Comparison of ENCODE assay signal across 1 cellular context in the genomic region with DNA sequence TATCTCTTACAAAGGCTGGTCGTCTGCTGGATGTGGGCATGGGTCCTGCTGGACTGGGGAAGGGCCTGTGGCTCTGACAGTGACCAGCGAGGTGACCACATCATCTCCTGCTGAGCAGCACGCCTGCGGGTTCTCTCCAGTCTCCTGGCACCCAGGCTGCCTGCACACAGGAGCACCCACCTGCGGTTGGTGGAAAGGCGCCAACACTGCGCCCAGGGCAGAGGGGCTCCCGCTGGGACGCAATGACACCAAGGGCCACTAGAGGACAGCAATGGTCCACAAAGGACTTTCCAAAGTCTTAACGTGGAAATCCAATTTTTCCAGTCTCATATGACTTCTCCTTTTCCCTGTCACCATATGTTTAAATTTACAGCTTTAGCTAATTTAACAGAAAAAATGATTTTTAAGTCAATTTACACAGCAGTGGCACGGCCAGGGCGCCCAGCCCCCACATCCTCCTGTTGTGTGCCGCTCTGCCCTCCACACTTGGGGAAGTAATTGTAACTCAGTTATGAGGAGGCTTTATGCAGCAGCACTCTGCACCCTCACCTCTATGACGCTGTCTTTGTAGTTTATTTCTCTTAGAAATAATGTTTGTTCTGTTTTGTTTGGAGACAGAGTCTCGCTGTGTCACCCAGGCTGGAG.
A peak's percentile ranks its signal among the peaks of the same experiment; 100 is the strongest.
TF ChIP-seq lines count a peak whose summit lies in the region.

No MANE protein-coding gene starts in this region.

TF ChIP-seq in HepG2, 621 proteins besides CTCF, POLR2A, EP300 and RAD21 (continued from another document):
- TF ChIP-seq, protein P1, sequence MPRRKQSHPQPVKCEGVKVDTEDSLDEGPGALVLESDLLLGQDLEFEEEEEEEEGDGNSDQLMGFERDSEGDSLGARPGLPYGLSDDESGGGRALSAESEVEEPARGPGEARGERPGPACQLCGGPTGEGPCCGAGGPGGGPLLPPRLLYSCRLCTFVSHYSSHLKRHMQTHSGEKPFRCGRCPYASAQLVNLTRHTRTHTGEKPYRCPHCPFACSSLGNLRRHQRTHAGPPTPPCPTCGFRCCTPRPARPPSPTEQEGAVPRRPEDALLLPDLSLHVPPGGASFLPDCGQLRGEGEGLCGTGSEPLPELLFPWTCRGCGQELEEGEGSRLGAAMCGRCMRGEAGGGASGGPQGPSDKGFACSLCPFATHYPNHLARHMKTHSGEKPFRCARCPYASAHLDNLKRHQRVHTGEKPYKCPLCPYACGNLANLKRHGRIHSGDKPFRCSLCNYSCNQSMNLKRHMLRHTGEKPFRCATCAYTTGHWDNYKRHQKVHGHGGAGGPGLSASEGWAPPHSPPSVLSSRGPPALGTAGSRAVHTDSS (CRISPR knock-in tag; conservative IDR thresholded peaks at IDR 0.05): no peak
- TF ChIP-seq ZNF3 (CRISPR knock-in tag; IDR thresholded peaks at IDR 0.05): no peak
- TF ChIP-seq MYPOP (CRISPR knock-in tag; IDR thresholded peaks at IDR 0.05): no peak
- no peak for TF ChIP-seq PHF5A (CRISPR knock-in tag; IDR thresholded peaks at IDR 0.05; ENCODE audit: low read depth, unreplicated experiment)
- TF ChIP-seq ZUFSP (CRISPR knock-in tag; IDR thresholded peaks at IDR 0.05; ENCODE audit: borderline replicate concordance): no peak
- TF ChIP-seq U2AF2 (IDR thresholded peaks at IDR 0.05; ENCODE audit: low read depth, low read length): no peak
- no peak for TF ChIP-seq TBX3 (IDR thresholded peaks at IDR 0.05; ENCODE audit: borderline replicate concordance)
- TF ChIP-seq, protein P2, sequence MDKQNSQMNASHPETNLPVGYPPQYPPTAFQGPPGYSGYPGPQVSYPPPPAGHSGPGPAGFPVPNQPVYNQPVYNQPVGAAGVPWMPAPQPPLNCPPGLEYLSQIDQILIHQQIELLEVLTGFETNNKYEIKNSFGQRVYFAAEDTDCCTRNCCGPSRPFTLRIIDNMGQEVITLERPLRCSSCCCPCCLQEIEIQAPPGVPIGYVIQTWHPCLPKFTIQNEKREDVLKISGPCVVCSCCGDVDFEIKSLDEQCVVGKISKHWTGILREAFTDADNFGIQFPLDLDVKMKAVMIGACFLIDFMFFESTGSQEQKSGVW (CRISPR knock-in tag; IDR thresholded peaks at IDR 0.05; ENCODE audit: borderline replicate concordance): no peak
- peak; percentile 56 for TF ChIP-seq SMC3 (IDR thresholded peaks at IDR 0.05; ENCODE audit: low read length)
- no peak for TF ChIP-seq TRIM24 (CRISPR knock-in tag; IDR thresholded peaks at IDR 0.05)
- TF ChIP-seq ZNF280D (CRISPR knock-in tag; IDR thresholded peaks at IDR 0.05): no peak
- no peak for TF ChIP-seq SIN3B (IDR thresholded peaks at IDR 0.05; ENCODE audit: low read length)
- peak; percentile 16 for TF ChIP-seq XRCC5 (optimal IDR thresholded peaks at IDR 0.05; ENCODE audit: low read length)
- TF ChIP-seq KDM2A (CRISPR knock-in tag; IDR thresholded peaks at IDR 0.05; ENCODE audit: borderline replicate concordance, low read depth): 0 out of 2 replicates have a peak, but pooled peaks have one; percentile 41
- TF ChIP-seq NCOA5 (CRISPR knock-in tag; IDR thresholded peaks at IDR 0.05): no peak
- no peak for TF ChIP-seq THAP9 (CRISPR knock-in tag; IDR thresholded peaks at IDR 0.05; ENCODE audit: borderline replicate concordance)
- no peak for TF ChIP-seq RAD51 (IDR thresholded peaks at IDR 0.05; ENCODE audit: borderline replicate concordance)
- TF ChIP-seq ZNF766 (CRISPR knock-in tag; IDR thresholded peaks at IDR 0.05; ENCODE audit: borderline replicate concordance): no peak
- no peak for TF ChIP-seq ZNF549 (CRISPR knock-in tag; IDR thresholded peaks at IDR 0.05)
- no peak for TF ChIP-seq CCDC6 (CRISPR knock-in tag; IDR thresholded peaks at IDR 0.05)
- TF ChIP-seq HNRNPLL (IDR thresholded peaks at IDR 0.05; ENCODE audit: low read depth, low read length, poor library complexity, severe bottlenecking): peak; percentile 17
- TF ChIP-seq HNRNPL (IDR thresholded peaks at IDR 0.05; ENCODE audit: low read depth, low read length): 0 out of 2 replicates have a peak, but pooled peaks have one; percentile 26
- no peak for TF ChIP-seq JUN (CRISPR knock-in tag; IDR thresholded peaks at IDR 0.05)
- TF ChIP-seq ZNF17 (CRISPR knock-in tag; IDR thresholded peaks at IDR 0.05): 0 out of 2 replicates have a peak, but pooled peaks have one; percentile 91
- no peak for TF ChIP-seq ZNF10 (CRISPR knock-in tag; IDR thresholded peaks at IDR 0.05; ENCODE audit: borderline replicate concordance, low read depth)
- TF ChIP-seq PLRG1 (conservative IDR thresholded peaks at IDR 0.05): no peak
- no peak for TF ChIP-seq PATZ1 (CRISPR knock-in tag; IDR thresholded peaks at IDR 0.05)
- no peak for TF ChIP-seq ZBED4 (CRISPR knock-in tag; IDR thresholded peaks at IDR 0.05; ENCODE audit: borderline replicate concordance)
- TF ChIP-seq ZBTB38 (CRISPR knock-in tag; IDR thresholded peaks at IDR 0.05): no peak
